ENCODE assay signal across 1 cellular context in genomic region chr21:27515676-27516075, GRCh38.
TF ChIP-seq lines count a peak whose summit lies in the region.

No MANE protein-coding gene starts in this region.

TF ChIP-seq in SK-N-SH, 30 proteins besides CTCF, POLR2A, EP300 and RAD21 (continued from another document):
- TF ChIP-seq ZBTB33 (IDR thresholded peaks at IDR 0.05; ENCODE audit: borderline replicate concordance, low read depth) (no peak), EZH2phosphoT487 (IDR thresholded peaks at IDR 0.05; ENCODE audit: borderline replicate concordance, low read depth) (no peak), YY1 (IDR thresholded peaks at IDR 0.05; ENCODE audit: low read depth) (no peak), CHD2 (IDR thresholded peaks at IDR 0.05; ENCODE audit: low read length, partially characterized antibody) (no peak), SMC3 (IDR thresholded peaks at IDR 0.05; ENCODE audit: low read depth, low read length) (no peak)
TF ChIP-seq in SK-N-SH: peak in this region for 0.
